Comparison of ENCODE assay signal across 8 cellular contexts in genomic region chr12:48865441-48866290, GRCh38. TPM values are rescaled to one million over a fixed set of nuclear protein-coding genes. Genes with fewer than 3 reads are reported as not detected.
DNase-seq lines count a peak whose midpoint lies in the region; ATAC-seq and TF ChIP-seq lines count a peak whose summit lies in the region.

Gene RND1 (minus strand): TSS chr12:48865870. CDS start chr12:48865767, 103 bp downstream.

- H3K4me1 Mint-ChIP-seq in natural killer cell = peaks cover 17 to 24% of the 10 kb centered on the region in 2 donors

- peak; percentile 94 to 97 (median 95) for ATAC-seq in natural killer cell

- H3K36me3 Mint-ChIP-seq in natural killer cell = no peaks in the 10 kb centered on the region

- H3K4me3 ChIP-seq in fibroblast of pulmonary artery (replicated peaks; ENCODE audit: low read depth, low read length) = peak within 1 kb of the TSS; percentile 69

- peak within 1 kb of the TSS; percentile 96 for H3K4me3 Mint-ChIP-seq in natural killer cell

- TF ChIP-seq CTCF in fibroblast of pulmonary artery (IDR thresholded peaks at IDR 0.05; ENCODE audit: low read length, missing control alignments) (no peak), natural killer cell (IDR thresholded peaks at IDR 0.05) (no peak)

- H3K27me3 Mint-ChIP-seq in natural killer cell (ENCODE audit: low read depth in 2 of 2) = peaks cover 32 to 45% of the 10 kb centered on the region in 2 donors

- intact Hi-C loops in natural killer cell (cut with micrococcal nuclease) = loop anchor here (2.0 kb wide), 2 partner anchors 13 to 67 kb away; partner anchors contain the start of gene DDX23

- peak within 1 kb of the TSS; percentile 80 for H3K27ac Mint-ChIP-seq in natural killer cell

- peak; percentile 93 for DNase-seq in EL
- DNase-seq in GOT3 (lab: John Stamatoyannopoulos, UW) = peak; percentile 40
- DNase-seq in LHCN-M2 (ENCODE audit: low read depth) = peak; percentile 81
- peak; percentile 92 for DNase-seq in RPMI8226
- DNase-seq in activated effector memory CD4-positive, alpha-beta T cell treated with Interleukin-2 at 50 U/mL for 16 hours = peak; percentile 77
- DNase-seq in fibroblast of pulmonary artery (ENCODE audit: low read depth) = peak; percentile 94
- DNase-seq in natural killer cell = peak; percentile 70
- DNase-seq in stimulated activated naive CD4-positive, alpha-beta T cell treated with Interleukin-2 at 50 U/mL for 16 hours (lab: John Stamatoyannopoulos, UW) = peak; percentile 82

- H3K9me3 Mint-ChIP-seq in natural killer cell = no peaks in the 10 kb centered on the region

RNA-seq across cellular contexts. Expression of gene RND1, which starts in this region (rescaled TPM):
- total RNA-seq in LHCN-M2 (2014; rRNA removed) (not detected in 2 replicates), natural killer cell (1 to 10 TPM; 1.7 to 6.8 (median 5.6) TPM)
- polyA plus RNA-seq in LHCN-M2 (2012) = 0.10 TPM

Comparison
In these comparisons a context has a peak if more than half of its experiments do, and no peak if none do; other contexts are left out.
1. Peak in every context shown above with its lines: DNase-seq, ATAC-seq and H3K4me3 ChIP-seq.
2. Peak in DNase-seq in LHCN-M2; RNA of the gene not detected or under 1 TPM.
3. DNase-seq: peak in every context shown above with its lines; median percentile 94 in fibroblast of pulmonary artery; 93 in EL; 92 in RPMI8226; 82 in stimulated activated naive CD4-positive, alpha-beta T cell treated with Interleukin-2 at 50 U/mL for 16 hours; 81 in LHCN-M2; 77 in activated effector memory CD4-positive, alpha-beta T cell treated with Interleukin-2 at 50 U/mL for 16 hours; 70 in natural killer cell; 40 in GOT3.